Comparison of ENCODE assay signal across 8 cellular contexts in genomic region chr6:144007455-144007778, GRCh38. TPM values are rescaled to one million over a fixed set of nuclear protein-coding genes. Genes with fewer than 3 reads are reported as not detected.
DNase-seq lines count a peak whose midpoint lies in the region; ATAC-seq and TF ChIP-seq lines count a peak whose summit lies in the region.

No MANE protein-coding gene starts in this region.

- H3K9ac ChIP-seq in Loucy (ENCODE audit: low read depth, low read length, poor library complexity, severe bottlenecking) = peak overlapping the region; percentile 79

- peak overlapping the region; percentile 56 for H3K4me2 ChIP-seq in Loucy (ENCODE audit: low read depth, low read length, poor library complexity, severe bottlenecking)

- H3K4me1 Mint-ChIP-seq in dendritic cell treated with granulocyte-macrophage colony-stimulating factor and Interleukin-4, amounts not matched to agents 40 ng/mL and 50 ng/mL, for 4 days (ENCODE audit: low read depth) = no peaks in the 10 kb centered on the region
- H3K4me1 Mint-ChIP-seq in naive thymus-derived CD4-positive, alpha-beta T cell = peaks cover 0 to 11% (median 4%) of the 10 kb centered on the region in 7 donors

- H3F3A ChIP-seq in Loucy (ENCODE audit: low read depth) = no peaks in the 10 kb centered on the region

- no peak for DNase-seq in AG04450 (ENCODE audit: low read depth, low spot score)
- no peak for DNase-seq in naive thymus-derived CD4-positive, alpha-beta T cell
- DNase-seq in stimulated activated CD4-positive, alpha-beta T cell treated with anti-CD3 and anti-CD28 coated beads, Interleukin-12 subunit alpha, Interleukin-12 subunit beta, amount 100 ng/mL, for 4 hours = no peak
- no peak for DNase-seq in putamen (ENCODE audit: low spot score)

- peaks cover 41% of the 10 kb centered on the region for H3K79me2 ChIP-seq in Loucy (ENCODE audit: insufficient read depth, low read length)

- H3K9me2 ChIP-seq in Loucy (replicated peaks; ENCODE audit: low read depth, low read length) = no peaks in the 10 kb centered on the region

- H3K9me3 ChIP-seq in AG04450 (ENCODE audit: control insufficient read depth, insufficient read depth, low read length) (peaks cover 3% of the 10 kb centered on the region; the same call in 1 of the 2 replicates), Loucy (ENCODE audit: insufficient read depth, low read depth, low read length) (peaks cover 8% of the 10 kb centered on the region)
- no peaks in the 10 kb centered on the region for H3K9me3 ChIP-seq in naive thymus-derived CD4-positive, alpha-beta T cell (ENCODE audit: control insufficient read depth in 2 of 3, low read length in 3 of 3)

- no peaks in the 10 kb centered on the region for H3K36me3 ChIP-seq in Loucy (ENCODE audit: insufficient read depth, low read length)
- no peaks in the 10 kb centered on the region for H3K36me3 ChIP-seq in naive thymus-derived CD4-positive, alpha-beta T cell (ENCODE audit: control insufficient read depth in 2 of 3, insufficient read depth in 3 of 3, low read length in 3 of 3)

- TF ChIP-seq CTCF in AG04450 (IDR thresholded peaks at IDR 0.05; ENCODE audit: low read depth, low read length) = no peak
- TF ChIP-seq CTCF in Loucy (conservative IDR thresholded peaks at IDR 0.05; ENCODE audit: low read length) = no peak

- no peak overlapping the region for H3K27ac ChIP-seq in AG04450 (ENCODE audit: low read depth, low read length)
- no peak overlapping the region for H3K27ac ChIP-seq in naive thymus-derived CD4-positive, alpha-beta T cell (ENCODE audit: low read depth, low read length)

- H3K27me3 Mint-ChIP-seq in dendritic cell treated with granulocyte-macrophage colony-stimulating factor and Interleukin-4, amounts not matched to agents 40 ng/mL and 50 ng/mL, for 4 days = peaks cover 1% of the 10 kb centered on the region
- H3K27me3 Mint-ChIP-seq in naive thymus-derived CD4-positive, alpha-beta T cell = peaks cover 12 to 52% (median 29%) of the 10 kb centered on the region in 5 donors

- intact Hi-C loops in dendritic cell treated with granulocyte-macrophage colony-stimulating factor and Interleukin-4, amounts not matched to agents 40 ng/mL and 50 ng/mL, for 4 days (cut with micrococcal nuclease) = no loop called here
- intact Hi-C loops in naive thymus-derived CD4-positive, alpha-beta T cell (cut with micrococcal nuclease) = loop anchor here in 1 of 2 donors (10.0 kb wide), 1 partner anchor 163 kb away; the partner anchor contains the start of gene LTV1

- 0 out of 2 replicates have a peak overlapping the region, but pooled peaks have one; percentile 64 for H2AFZ ChIP-seq in Loucy (ENCODE audit: low read length)

- H3K4me3 Mint-ChIP-seq in dendritic cell treated with granulocyte-macrophage colony-stimulating factor and Interleukin-4, amounts not matched to agents 40 ng/mL and 50 ng/mL, for 4 days = peak overlapping the region; percentile 77
- peak overlapping the region; percentile 48 to 70 (median 60) for H3K4me3 Mint-ChIP-seq in naive thymus-derived CD4-positive, alpha-beta T cell

- H3K9me3 Mint-ChIP-seq in dendritic cell treated with granulocyte-macrophage colony-stimulating factor and Interleukin-4, amounts not matched to agents 40 ng/mL and 50 ng/mL, for 4 days = peaks cover 1% of the 10 kb centered on the region
- H3K9me3 Mint-ChIP-seq in naive thymus-derived CD4-positive, alpha-beta T cell = peaks cover 0 to 5% (median 0%) of the 10 kb centered on the region in 11 donors

- ATAC-seq in naive thymus-derived CD4-positive, alpha-beta T cell = no peak
- no peak for ATAC-seq in HG02981 (IDR thresholded peaks at IDR 0.05; ENCODE audit: unreplicated experiment)
- ATAC-seq in HG03159 (IDR thresholded peaks at IDR 0.05; ENCODE audit: unreplicated experiment) = no peak

- CTCF ChIA-PET in AG04450 (lab: Charles Lee) = interaction anchor here (0.8 to 1.2 kb wide), 2 partner anchors 30 to 431 kb away, joined by 3 read pairs; no protein-coding TSS in a partner anchor
- CTCF ChIA-PET in naive thymus-derived CD4-positive, alpha-beta T cell (lab: Charles Lee) = no interaction called here

- H3K27ac Mint-ChIP-seq in dendritic cell treated with granulocyte-macrophage colony-stimulating factor and Interleukin-4, amounts not matched to agents 40 ng/mL and 50 ng/mL, for 4 days = peak overlapping the region; percentile 20
- H3K27ac Mint-ChIP-seq in naive thymus-derived CD4-positive, alpha-beta T cell = no peak overlapping the region

- H3K4me3 ChIP-seq in AG04450 (ENCODE audit: low read depth, low read length) (peak overlapping the region; percentile 60), Loucy (ENCODE audit: low read length, poor library complexity, severe bottlenecking) (peak overlapping the region; percentile 77)
- no peak overlapping the region for H3K4me3 ChIP-seq in naive thymus-derived CD4-positive, alpha-beta T cell (ENCODE audit: low read length)

- peaks cover 7% of the 10 kb centered on the region for H3K36me3 Mint-ChIP-seq in dendritic cell treated with granulocyte-macrophage colony-stimulating factor and Interleukin-4, amounts not matched to agents 40 ng/mL and 50 ng/mL, for 4 days (ENCODE audit: low read depth)
- H3K36me3 Mint-ChIP-seq in naive thymus-derived CD4-positive, alpha-beta T cell = peaks cover 0 to 3% (median 0%) of the 10 kb centered on the region in 5 donors

- H3K27me3 ChIP-seq in AG04450 (ENCODE audit: control insufficient read depth, insufficient read depth, low read length) = no peaks in the 10 kb centered on the region
- H3K27me3 ChIP-seq in Loucy (ENCODE audit: insufficient read depth, low read length, poor library complexity, severe bottlenecking) = no peaks in the 10 kb centered on the region
- peaks cover 0 to 6% of the 10 kb centered on the region in 2 donors for H3K27me3 ChIP-seq in naive thymus-derived CD4-positive, alpha-beta T cell (ENCODE audit: control insufficient read depth in 2 of 2, insufficient read depth in 2 of 2, low read length in 2 of 2)

- peaks cover 6% of the 10 kb centered on the region for H4K20me1 ChIP-seq in Loucy (ENCODE audit: insufficient read depth, low read length, poor library complexity, severe bottlenecking)

- H3K4me1 ChIP-seq in Loucy (ENCODE audit: insufficient read depth, low read length, poor library complexity, severe bottlenecking) = peaks cover 5% of the 10 kb centered on the region
- no peaks in the 10 kb centered on the region for H3K4me1 ChIP-seq in naive thymus-derived CD4-positive, alpha-beta T cell (ENCODE audit: control insufficient read depth in 2 of 2, insufficient read depth in 2 of 2, low read length in 2 of 2)

- POLR2A ChIA-PET in AG04450 (lab: Yijun Ruan, JAX) = interaction anchor here (1.3 kb wide), 1 partner anchor 432 kb away, joined by 3 read pairs; no protein-coding TSS in a partner anchor
- POLR2A ChIA-PET in naive thymus-derived CD4-positive, alpha-beta T cell (lab: Charles Lee) = interaction anchor here (0.7 kb wide), 1 partner anchor 83 kb away, joined by 5 read pairs; no protein-coding TSS in a partner anchor

RNA-seq across cellular contexts. Expression of gene PLAGL1, which starts 0.6 kb away (rescaled TPM):
- polyA plus RNA-seq in AG04450 (2011; rRNA removed) = 31.6 and 32.2 TPM in 2 replicates
- polyA minus RNA-seq in AG04450 (2011; rRNA and poly(A)+ RNA removed) = 18.3 and 27.5 TPM in 2 replicates
- 10 to 100 TPM in 1 of 5 experiments, 1 to 10 TPM in 4; 4.0 to 11.2 (median 4.5) TPM for total RNA-seq in naive thymus-derived CD4-positive, alpha-beta T cell
- polyA plus RNA-seq in naive thymus-derived CD4-positive, alpha-beta T cell = 1 to 10 TPM in 1 of 2 donors, under 1 TPM in 1; 0.94 to 2.0 TPM

Comparison
In these comparisons a context has a peak if more than half of its experiments do, and no peak if none do; other contexts are left out.
1. RNA of gene PLAGL1, which starts 0.6 kb away (polyA plus RNA-seq): 31.6 to 32.2 TPM in AG04450; 0.94 to 2.0 TPM in naive thymus-derived CD4-positive, alpha-beta T cell; every median in the first group is over 10 times any median in the second.